1 cellular context compared by ENCODE assay signal in genomic region chr3:169207089-169207488, GRCh38.
TF ChIP-seq lines count a peak whose summit lies in the region.

No MANE protein-coding gene starts in this region.

TF ChIP-seq in HepG2, 621 proteins besides CTCF, POLR2A, EP300 and RAD21 (continued from another document):
- TF ChIP-seq ZNF710 (CRISPR knock-in tag; IDR thresholded peaks at IDR 0.05; ENCODE audit: borderline replicate concordance) (no peak), GRHL1 (CRISPR knock-in tag; conservative IDR thresholded peaks at IDR 0.05) (no peak), SYNCRIP (IDR thresholded peaks at IDR 0.05; ENCODE audit: insufficient read depth, low read depth, low read length) (no peak)
- TF ChIP-seq, protein P1, sequence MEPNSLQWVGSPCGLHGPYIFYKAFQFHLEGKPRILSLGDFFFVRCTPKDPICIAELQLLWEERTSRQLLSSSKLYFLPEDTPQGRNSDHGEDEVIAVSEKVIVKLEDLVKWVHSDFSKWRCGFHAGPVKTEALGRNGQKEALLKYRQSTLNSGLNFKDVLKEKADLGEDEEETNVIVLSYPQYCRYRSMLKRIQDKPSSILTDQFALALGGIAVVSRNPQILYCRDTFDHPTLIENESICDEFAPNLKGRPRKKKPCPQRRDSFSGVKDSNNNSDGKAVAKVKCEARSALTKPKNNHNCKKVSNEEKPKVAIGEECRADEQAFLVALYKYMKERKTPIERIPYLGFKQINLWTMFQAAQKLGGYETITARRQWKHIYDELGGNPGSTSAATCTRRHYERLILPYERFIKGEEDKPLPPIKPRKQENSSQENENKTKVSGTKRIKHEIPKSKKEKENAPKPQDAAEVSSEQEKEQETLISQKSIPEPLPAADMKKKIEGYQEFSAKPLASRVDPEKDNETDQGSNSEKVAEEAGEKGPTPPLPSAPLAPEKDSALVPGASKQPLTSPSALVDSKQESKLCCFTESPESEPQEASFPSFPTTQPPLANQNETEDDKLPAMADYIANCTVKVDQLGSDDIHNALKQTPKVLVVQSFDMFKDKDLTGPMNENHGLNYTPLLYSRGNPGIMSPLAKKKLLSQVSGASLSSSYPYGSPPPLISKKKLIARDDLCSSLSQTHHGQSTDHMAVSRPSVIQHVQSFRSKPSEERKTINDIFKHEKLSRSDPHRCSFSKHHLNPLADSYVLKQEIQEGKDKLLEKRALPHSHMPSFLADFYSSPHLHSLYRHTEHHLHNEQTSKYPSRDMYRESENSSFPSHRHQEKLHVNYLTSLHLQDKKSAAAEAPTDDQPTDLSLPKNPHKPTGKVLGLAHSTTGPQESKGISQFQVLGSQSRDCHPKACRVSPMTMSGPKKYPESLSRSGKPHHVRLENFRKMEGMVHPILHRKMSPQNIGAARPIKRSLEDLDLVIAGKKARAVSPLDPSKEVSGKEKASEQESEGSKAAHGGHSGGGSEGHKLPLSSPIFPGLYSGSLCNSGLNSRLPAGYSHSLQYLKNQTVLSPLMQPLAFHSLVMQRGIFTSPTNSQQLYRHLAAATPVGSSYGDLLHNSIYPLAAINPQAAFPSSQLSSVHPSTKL (CRISPR knock-in tag; IDR thresholded peaks at IDR 0.05): no peak
